Comparison of ENCODE assay signal across 1 cellular context in genomic region chr17:19363460-19364035, GRCh38.
TF ChIP-seq lines count a peak whose summit lies in the region.

No MANE protein-coding gene starts in this region.

TF ChIP-seq in HepG2, 621 proteins besides CTCF, POLR2A, EP300 and RAD21:
- no peak for TF ChIP-seq SMAD3 (CRISPR knock-in tag; IDR thresholded peaks at IDR 0.05)
- no peak for TF ChIP-seq ZBTB42 (CRISPR knock-in tag; IDR thresholded peaks at IDR 0.05)
- peak; percentile 14; the same call in 1 of the 2 replicates for TF ChIP-seq GTF3A (CRISPR knock-in tag; conservative IDR thresholded peaks at IDR 0.05)
- TF ChIP-seq LCORL (IDR thresholded peaks at IDR 0.05), result no peak
- TF ChIP-seq LCORL (CRISPR knock-in tag; IDR thresholded peaks at IDR 0.05), result 0 out of 2 replicates have a peak, but pooled peaks have one; percentile 7
TF ChIP-seq in HepG2: peak in this region for 2.
